Comparison of ENCODE assay signal across 8 cellular contexts in the genomic region with DNA sequence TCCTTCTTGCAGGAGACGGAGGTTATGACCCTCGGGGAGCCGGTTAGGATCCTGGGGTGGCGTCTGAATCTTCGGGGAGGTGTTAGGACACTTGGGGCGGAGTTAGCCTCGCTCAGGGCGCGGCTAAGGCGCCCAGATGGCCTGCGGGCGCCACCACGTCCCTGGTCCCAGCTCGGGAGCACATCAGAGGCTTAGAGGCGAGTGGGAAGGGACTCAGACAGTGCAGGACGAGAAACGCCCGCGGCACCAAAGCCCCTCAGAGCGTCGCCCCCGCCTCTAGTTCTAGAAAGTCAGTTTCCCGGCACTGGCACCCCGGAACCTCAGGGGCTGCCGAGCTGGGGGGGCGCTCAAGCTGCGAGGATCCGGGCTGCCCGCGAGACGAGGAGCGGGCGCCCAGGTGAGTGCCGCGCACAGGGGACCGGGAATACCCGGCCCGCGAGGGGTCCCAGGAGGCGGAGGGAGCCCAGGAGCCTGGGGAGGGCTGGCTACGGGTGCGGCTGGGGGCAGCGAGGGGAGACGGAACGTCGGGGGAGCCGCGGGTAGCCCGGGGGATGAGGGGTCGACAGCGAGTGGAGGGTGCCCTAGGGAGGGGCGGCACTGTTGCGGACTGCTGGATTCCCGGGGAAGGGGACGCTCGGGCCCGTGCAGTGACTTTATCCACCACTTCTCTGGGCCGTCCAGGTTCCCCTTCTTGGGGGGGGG.
DNase-seq lines count a peak whose midpoint lies in the region; ATAC-seq lines count a peak whose summit lies in the region.

Gene HCK, plus strand, starts transcription at position 153 of the 702 bp plus-strand sequence.

- H3K4me2 ChIP-seq in BLaER1 treated with 17β-estradiol and CSF1 and Interleukin-3, amounts not matched to agents 10 nM and 100 nM, result peak within 1 kb of the TSS; percentile 85 to 100 (median 94)

- peaks cover 0 to 7% (median 0%) of the 10 kb centered on the region in 11 experiments; a peak in 6 of 22 replicates for H3K9me3 ChIP-seq in BLaER1 treated with 17β-estradiol and CSF1 and Interleukin-3, amounts not matched to agents 10 nM and 100 nM (replicated peaks in 1 of 11)
- no peaks in the 10 kb centered on the region for H3K9me3 ChIP-seq in muscle layer of duodenum (ENCODE audit: control insufficient read depth in 1 of 2, low read length in 2 of 2)

- DNase-seq in caudate nucleus (lab: John Stamatoyannopoulos, UW) (no peak), LoVo (ENCODE audit: low spot score) (no peak)

- H3K27me3 ChIP-seq in BLaER1 treated with 17β-estradiol and CSF1 and Interleukin-3, amounts not matched to agents 10 nM and 100 nM, result peaks cover 0 to 24% (median 0%) of the 10 kb centered on the region in 11 experiments; a peak in 9 of 22 replicates
- peaks cover 24% of the 10 kb centered on the region for H3K27me3 ChIP-seq in muscle layer of duodenum (ENCODE audit: low read depth, low read length)

- peak within 1 kb of the TSS; percentile 62 to 99 (median 92) for H3K4me3 ChIP-seq in BLaER1 treated with 17β-estradiol and CSF1 and Interleukin-3, amounts not matched to agents 10 nM and 100 nM
- peak within 1 kb of the TSS; percentile 48 to 58 for H3K4me3 ChIP-seq in muscle layer of duodenum (ENCODE audit: low read depth in 1 of 2, low read length in 2 of 2)

- peaks cover 0 to 21% (median 0%) of the 10 kb centered on the region in 11 experiments; a peak in 6 of 22 replicates for H4K20me1 ChIP-seq in BLaER1 treated with 17β-estradiol and CSF1 and Interleukin-3, amounts not matched to agents 10 nM and 100 nM

- peaks cover 0 to 41% (median 32%) of the 10 kb centered on the region in 11 experiments; a peak in 15 of 22 replicates for H3K36me3 ChIP-seq in BLaER1 treated with 17β-estradiol and CSF1 and Interleukin-3, amounts not matched to agents 10 nM and 100 nM
- H3K36me3 ChIP-seq in muscle layer of duodenum (ENCODE audit: control insufficient read depth in 1 of 2, insufficient read depth in 2 of 2, low read length in 2 of 2), result no peaks in the 10 kb centered on the region

- peaks cover 42 to 68% (median 57%) of the 10 kb centered on the region in 10 experiments for H3K4me1 ChIP-seq in BLaER1 treated with 17β-estradiol and CSF1 and Interleukin-3, amounts not matched to agents 10 nM and 100 nM
- peaks cover 0 to 14% of the 10 kb centered on the region in 2 donors for H3K4me1 ChIP-seq in muscle layer of duodenum (ENCODE audit: control insufficient read depth in 1 of 2, insufficient read depth in 2 of 2, low read length in 2 of 2)

- peak within 1 kb of the TSS; percentile 75 to 100 (median 99) for H3K27ac ChIP-seq in BLaER1 treated with 17β-estradiol and CSF1 and Interleukin-3, amounts not matched to agents 10 nM and 100 nM
- H3K27ac ChIP-seq in caudate nucleus (ENCODE audit: low read depth, low read length) (peak within 1 kb of the TSS; percentile 26), muscle layer of duodenum (ENCODE audit: low read length) (peak within 1 kb of the TSS; percentile 16)

- peak; percentile 43 for ATAC-seq in HG02852 (IDR thresholded peaks at IDR 0.05; ENCODE audit: unreplicated experiment)
- no peak for ATAC-seq in HG03565 (IDR thresholded peaks at IDR 0.05; ENCODE audit: unreplicated experiment)
- no peak for ATAC-seq in GM21423 (IDR thresholded peaks at IDR 0.05; ENCODE audit: unreplicated experiment)
- no peak for ATAC-seq in HG02870 (IDR thresholded peaks at IDR 0.05; ENCODE audit: unreplicated experiment)

- H3K9ac ChIP-seq in BLaER1 treated with 17β-estradiol and CSF1 and Interleukin-3, amounts not matched to agents 10 nM and 100 nM, result peak within 1 kb of the TSS; percentile 82 to 100 (median 99)

Comparison
In these comparisons a context has a peak if more than half of its experiments do, and no peak if none do; other contexts are left out.
1. H3K27ac ChIP-seq: peak in every context shown above with its lines; median percentile 99 in BLaER1 treated with 17β-estradiol and CSF1 and Interleukin-3, amounts not matched to agents 10 nM and 100 nM; 26 in caudate nucleus; 16 in muscle layer of duodenum.